19 cellular contexts compared by ENCODE assay signal in genomic region chr15:31175484-31175883, GRCh38.
DNase-seq lines count a peak whose midpoint lies in the region; ATAC-seq, FAIRE-seq and TF ChIP-seq lines count a peak whose summit lies in the region.
"Had no signal": no experiment of that assay in that cellular context is flagged by ENCODE, and none has a peak within 500 bp of the region (broad histone marks: within the 10 kb centered on the region; RNA-seq: fewer than 3 reads in every experiment).

No MANE protein-coding gene starts in this region.

- TF ChIP-seq POLR2A in GM12891 (IDR thresholded peaks at IDR 0.05; ENCODE audit: low read depth, low read length), result no peak

- H3K9ac ChIP-seq in BLaER1, result no peak overlapping the region
- H3K9ac ChIP-seq: KMS-11 had no signal

- FAIRE-seq in GM12891 (lab: Jason Lieb, UNC), result peak; percentile 23
- FAIRE-seq: GM12878, GM19239, H1 had no signal

- no peaks in the 10 kb centered on the region for H3K27me3 Mint-ChIP-seq in T-helper 17 cell
- H3K27me3 Mint-ChIP-seq: CD4-positive, alpha-beta T cell had no signal

- H3K4me2 ChIP-seq in BLaER1, result peak overlapping the region; percentile 59
- H3K4me2 ChIP-seq: A549, KMS-11 had no signal

- no peak overlapping the region for H3K27ac ChIP-seq in BLaER1
- H3K27ac ChIP-seq: A549, C4-2B, HL-60, KMS-11 had no signal

- peak; percentile 9 for DNase-seq in AG20443 (ENCODE audit: low spot score)
- DNase-seq in GM12891 (ENCODE audit: insufficient read length, low spot score), result no peak
- no peak for DNase-seq in T-helper 17 cell
- DNase-seq in NCI-H446 treated with DMSO at 0.1 percent for 48 hours (lab: John Stamatoyannopoulos, UW), result no peak
- DNase-seq: CD4-positive, alpha-beta T cell; DMS79 treated with DMSO at 0.1 percent for 48 hours; GF-D8; H9 had no signal

- peaks cover 29% of the 10 kb centered on the region for H3K4me1 Mint-ChIP-seq in T-helper 17 cell

- peaks cover 2% of the 10 kb centered on the region for H3K36me3 Mint-ChIP-seq in T-helper 17 cell (ENCODE audit: low read depth)

- H3K9me3 ChIP-seq in BLaER1, result peaks cover 10% of the 10 kb centered on the region
- H3K9me3 ChIP-seq in T-helper 17 cell (ENCODE audit: control insufficient read depth, low read length, poor library complexity, severe bottlenecking), result no peaks in the 10 kb centered on the region
- H3K9me3 ChIP-seq: A549 had no signal

- H3K4me3 ChIP-seq in BLaER1, result no peak overlapping the region
- H3K4me3 ChIP-seq: A549, GM12878 had no signal

- ATAC-seq in T-helper 17 cell, result no peak
- ATAC-seq in HG03354 (IDR thresholded peaks at IDR 0.05; ENCODE audit: poor library complexity, severe bottlenecking, unreplicated experiment), result no peak
- no peak for ATAC-seq in HG03039 (IDR thresholded peaks at IDR 0.05; ENCODE audit: unreplicated experiment)
- ATAC-seq in GM18873 (IDR thresholded peaks at IDR 0.05; ENCODE audit: low FRiP score, unreplicated experiment), result no peak
- ATAC-seq: A549 had no signal

- peak overlapping the region; percentile 21 for H3K27ac Mint-ChIP-seq in T-helper 17 cell
- H3K27ac Mint-ChIP-seq: CD4-positive, alpha-beta T cell; H9 had no signal

- no peaks in the 10 kb centered on the region for H3K36me3 ChIP-seq in BLaER1

- H3K4me3 Mint-ChIP-seq in T-helper 17 cell, result no peak overlapping the region
- H3K4me3 Mint-ChIP-seq: CD4-positive, alpha-beta T cell; H9 had no signal

- H4K20me1 ChIP-seq in BLaER1, result no peaks in the 10 kb centered on the region

- H3K4me1 ChIP-seq in BLaER1, result peaks cover 40% of the 10 kb centered on the region
- H3K4me1 ChIP-seq: A549 had no signal

- no peaks in the 10 kb centered on the region for H3K27me3 ChIP-seq in BLaER1

TF ChIP-seq in GM12891, 5 proteins besides CTCF, POLR2A, EP300 and RAD21:
- no peak for TF ChIP-seq PAX5 (IDR thresholded peaks at IDR 0.05; ENCODE audit: insufficient read depth, low read length, severe bottlenecking)
- TF ChIP-seq TAF1 (IDR thresholded peaks at IDR 0.05; ENCODE audit: low read depth, low read length), result no peak
- TF ChIP-seq POLR2AphosphoS5 (IDR thresholded peaks at IDR 0.05; ENCODE audit: low read depth, low read length), result no peak
- TF ChIP-seq SPI1 (IDR thresholded peaks at IDR 0.05; ENCODE audit: low read depth, low read length), result no peak
- no peak for TF ChIP-seq POU2F2 (IDR thresholded peaks at IDR 0.05; ENCODE audit: low read depth, low read length)
